Comparison of ENCODE assay signal across 24 cellular contexts in the genomic region with DNA sequence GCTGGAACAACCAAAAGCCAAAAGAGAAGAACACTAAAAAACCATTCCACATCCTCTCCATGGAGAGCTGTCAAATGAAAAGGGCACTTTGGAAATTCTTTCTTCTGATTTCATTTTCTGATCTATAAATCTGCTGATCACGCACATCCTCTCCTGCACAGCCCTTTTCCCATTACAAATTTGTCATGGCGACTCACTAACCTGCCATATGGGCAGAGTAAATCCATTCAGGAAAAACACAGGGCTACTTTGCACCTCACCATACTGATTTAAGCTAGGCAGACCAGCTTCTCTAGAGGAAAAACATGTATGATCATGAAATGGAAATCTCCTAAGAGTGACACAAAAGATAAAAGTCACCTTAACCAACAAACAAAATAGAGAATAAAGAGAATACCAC. TPM values are rescaled to one million over a fixed set of nuclear protein-coding genes. Genes with fewer than 3 reads are reported as not detected.
DNase-seq lines count a peak whose midpoint lies in the region; ATAC-seq, FAIRE-seq and TF ChIP-seq lines count a peak whose summit lies in the region.
"Had no signal": no experiment of that assay in that cellular context is flagged by ENCODE, and none has a peak within 500 bp of the region (broad histone marks: within the 10 kb centered on the region; RNA-seq: fewer than 3 reads in every experiment).

No MANE protein-coding gene starts in this region.

- ATAC-seq in HG03439 (IDR thresholded peaks at IDR 0.05; ENCODE audit: unreplicated experiment) = no peak

- no peaks in the 10 kb centered on the region for H3K9me3 ChIP-seq in mammary epithelial cell (replicated peaks; ENCODE audit: insufficient read depth, low read length)
- H3K9me3 ChIP-seq in breast epithelium = no peaks in the 10 kb centered on the region
- H3K9me3 ChIP-seq: BE2C had no signal

- H3K36me3 ChIP-seq in mammary epithelial cell (ENCODE audit: insufficient read depth, low read length) (no peaks in the 10 kb centered on the region), breast epithelium (no peaks in the 10 kb centered on the region), bronchial epithelial cell (ENCODE audit: control insufficient read depth, insufficient read depth, low read length) (no peaks in the 10 kb centered on the region)
- H3K36me3 ChIP-seq: BE2C had no signal

- in situ Hi-C loops in mammary epithelial cell (cut with MboI; ENCODE audit: low sequenced_read_pairs in 2 of 2) = no loop called here

- H3K4me3 ChIP-seq in mammary epithelial cell (replicated peaks in 1 of 3; ENCODE audit: insufficient read depth in 1 of 3, low read depth in 2 of 3, low read length in 3 of 3) (no peak overlapping the region), breast epithelium (no peak overlapping the region), bronchial epithelial cell (ENCODE audit: low read depth, low read length) (no peak overlapping the region)
- H3K4me3 ChIP-seq: SK-N-MC had no signal

- CTCF ChIA-PET in mammary epithelial cell (lab: Charles Lee; ENCODE audit: low non-redundant PET) = no interaction called here

- no peaks in the 10 kb centered on the region for H3K79me2 ChIP-seq in mammary epithelial cell (ENCODE audit: insufficient read depth, low read length)

- no peak overlapping the region for H3K4me2 ChIP-seq in mammary epithelial cell (ENCODE audit: insufficient read depth, low read depth, low read length)

- intact Hi-C loops in mammary epithelial cell (cut with micrococcal nuclease) (no loop called here), breast epithelium (cut with DNase I; ENCODE audit: low total_unique reads) (no loop called here)

- peak overlapping the region; percentile 66 for H3K27ac Mint-ChIP-seq in nephron progenitor cell
- H3K27ac Mint-ChIP-seq: CD4-positive, CD25-positive, alpha-beta regulatory T cell; HFFc6 had no signal

- dilution Hi-C loops in mammary epithelial cell (cut with HindIII; ENCODE audit: low sequenced_read_pairs) = no loop called here

- 92% methylated on average over 2 of the region's 2 CpGs for WGBS in mammary epithelial cell (ENCODE audit: low coverage, missing lambda C conversion rate)

- DNase-seq in mammary epithelial cell = peak; percentile 23
- DNase-seq in breast epithelium (ENCODE audit: low spot score in 2 of 2) = no peak
- peak; percentile 19 for DNase-seq in NCI-H69 (lab: John Stamatoyannopoulos, UW)
- peak; percentile 64 for DNase-seq in bronchial epithelial cell (ENCODE audit: low read depth)
- no peak for DNase-seq in nephron progenitor cell
- DNase-seq in NCI-H1930 (lab: John Stamatoyannopoulos, UW) = no peak
- no peak for DNase-seq in NCI-H2107 treated with DMSO at 0.1 percent for 48 hours (lab: John Stamatoyannopoulos, UW; ENCODE audit: unreplicated experiment)
- DNase-seq: 8988T; BE2C; CD4-positive, CD25-positive, alpha-beta regulatory T cell; COR-L47; DMS53; HFFc6; IMR-90; Karpas-422; NCI-H1417 treated with DMSO at 0.1 percent for 48 hours; NCI-H2029; NCI-H2171; SHP77 had no signal

- no peak for TF ChIP-seq CTCF in mammary epithelial cell (conservative IDR thresholded peaks at IDR 0.05 in 1 of 2, IDR thresholded peaks at IDR 0.05 in 1 of 2; ENCODE audit: extremely low read depth in 1 of 2, insufficient read depth in 1 of 2, low read depth in 1 of 2, low read length in 2 of 2)
- TF ChIP-seq CTCF in breast epithelium (IDR thresholded peaks at IDR 0.05) = no peak
- no peak for TF ChIP-seq CTCF in bronchial epithelial cell (IDR thresholded peaks at IDR 0.05; ENCODE audit: insufficient read depth, low read length, severe bottlenecking)
- no peak for TF ChIP-seq CTCF in nephron progenitor cell (IDR thresholded peaks at IDR 0.05)

- peaks cover 6% of the 10 kb centered on the region for H3K36me3 Mint-ChIP-seq in nephron progenitor cell (ENCODE audit: low read depth)
- H3K36me3 Mint-ChIP-seq: CD4-positive, CD25-positive, alpha-beta regulatory T cell had no signal

- H2AFZ ChIP-seq in mammary epithelial cell (ENCODE audit: low read depth, low read length) = no peak overlapping the region

- no TSS peak for BruUV-seq in mammary epithelial cell (replicated peaks; lab: Mats Ljungman, UMichigan)

- H3K9ac ChIP-seq in mammary epithelial cell (ENCODE audit: insufficient read depth, low read length) = no peak overlapping the region

- H3K4me3 Mint-ChIP-seq in nephron progenitor cell = no peak overlapping the region
- H3K4me3 Mint-ChIP-seq: CD4-positive, CD25-positive, alpha-beta regulatory T cell; HFFc6 had no signal

- H4K20me1 ChIP-seq in mammary epithelial cell (ENCODE audit: insufficient read depth, low read length) = no peaks in the 10 kb centered on the region

- TF ChIP-seq POLR2A in breast epithelium (IDR thresholded peaks at IDR 0.05) = no peak

- no peaks in the 10 kb centered on the region for H3K27me3 Mint-ChIP-seq in nephron progenitor cell (ENCODE audit: low read depth, poor library complexity)
- H3K27me3 Mint-ChIP-seq: CD4-positive, CD25-positive, alpha-beta regulatory T cell had no signal

- H3K27ac ChIP-seq in mammary epithelial cell (ENCODE audit: insufficient read depth, low read depth, low read length) (no peak overlapping the region), breast epithelium (no peak overlapping the region)
- H3K27ac ChIP-seq: HL-60, SK-N-MC had no signal

- H3K9me3 Mint-ChIP-seq in nephron progenitor cell = no peaks in the 10 kb centered on the region
- H3K9me3 Mint-ChIP-seq: CD4-positive, CD25-positive, alpha-beta regulatory T cell; HFFc6 had no signal

- H3K27me3 ChIP-seq in mammary epithelial cell (ENCODE audit: insufficient read depth, low read length) (no peaks in the 10 kb centered on the region), breast epithelium (no peaks in the 10 kb centered on the region), bronchial epithelial cell (ENCODE audit: control insufficient read depth, insufficient read depth, low read length) (no peaks in the 10 kb centered on the region)
- H3K27me3 ChIP-seq: BE2C had no signal

- no peak for FAIRE-seq in bronchial epithelial cell (lab: Jason Lieb, UNC)
- FAIRE-seq: HTR-8/SVneo had no signal

- no peaks in the 10 kb centered on the region for H3K4me1 Mint-ChIP-seq in nephron progenitor cell

- H3K4me1 ChIP-seq in mammary epithelial cell (ENCODE audit: insufficient read depth, low read length) = peaks cover 3% of the 10 kb centered on the region
- no peaks in the 10 kb centered on the region for H3K4me1 ChIP-seq in breast epithelium
- H3K4me1 ChIP-seq: BE2C had no signal

RNA-seq across cellular contexts. Expression of a gene that starts 26.0 kb away (rescaled TPM):
- total RNA-seq in mammary epithelial cell (100 to 1,000 TPM in 1 of 2 donors, 10 to 100 TPM in 1; 59.7 to 175 TPM), breast epithelium (100 to 1,000 TPM; 108 to 127 (median 117) TPM), bronchial epithelial cell (35.2 and 55.0 TPM in 2 replicates)
- 485 TPM for polyA plus RNA-seq in mammary epithelial cell
- polyA minus RNA-seq in mammary epithelial cell = 153 TPM

RNA-seq across cellular contexts. Expression of a gene that starts 32.9 kb away (rescaled TPM):
- 1 to 10 TPM; 1.5 to 1.7 TPM for total RNA-seq in mammary epithelial cell
- 0.25 TPM for polyA plus RNA-seq in mammary epithelial cell
- not detected for polyA minus RNA-seq in mammary epithelial cell
- total RNA-seq in breast epithelium = 1 to 10 TPM in 2 of 3 donors, under 1 TPM in 1; 0.80 to 5.3 (median 3.3) TPM
- 0.53 and 0.90 TPM in 2 replicates for total RNA-seq in bronchial epithelial cell
- total RNA-seq: CD4-positive, CD25-positive, alpha-beta regulatory T cell; H4; IMR-90 had no signal
- polyA plus RNA-seq: CD4-positive, CD25-positive, alpha-beta regulatory T cell had no signal

RNA-seq across cellular contexts. Expression of a gene that starts 33.8 kb away (rescaled TPM):
- 1 to 10 TPM; 1.3 to 4.8 TPM for total RNA-seq in mammary epithelial cell
- 2.2 TPM for polyA plus RNA-seq in mammary epithelial cell
- polyA minus RNA-seq in mammary epithelial cell = not detected
- 1 to 10 TPM; 3.5 to 4.3 (median 3.8) TPM for total RNA-seq in breast epithelium
- total RNA-seq in bronchial epithelial cell = 0.77 and 0.79 TPM in 2 replicates

Comparison
In these comparisons a context has a peak if more than half of its experiments do, and no peak if none do; other contexts are left out.
1. DNase-seq: peak in mammary epithelial cell (single experiment), NCI-H69 (single experiment) and bronchial epithelial cell (single experiment); none in breast epithelium (0 of 2), nephron progenitor cell (single experiment), NCI-H1930 (0 of 2) and NCI-H2107 treated with DMSO at 0.1 percent for 48 hours (single experiment).